ENCODE assay signal across 9 cellular contexts in the genomic region with DNA sequence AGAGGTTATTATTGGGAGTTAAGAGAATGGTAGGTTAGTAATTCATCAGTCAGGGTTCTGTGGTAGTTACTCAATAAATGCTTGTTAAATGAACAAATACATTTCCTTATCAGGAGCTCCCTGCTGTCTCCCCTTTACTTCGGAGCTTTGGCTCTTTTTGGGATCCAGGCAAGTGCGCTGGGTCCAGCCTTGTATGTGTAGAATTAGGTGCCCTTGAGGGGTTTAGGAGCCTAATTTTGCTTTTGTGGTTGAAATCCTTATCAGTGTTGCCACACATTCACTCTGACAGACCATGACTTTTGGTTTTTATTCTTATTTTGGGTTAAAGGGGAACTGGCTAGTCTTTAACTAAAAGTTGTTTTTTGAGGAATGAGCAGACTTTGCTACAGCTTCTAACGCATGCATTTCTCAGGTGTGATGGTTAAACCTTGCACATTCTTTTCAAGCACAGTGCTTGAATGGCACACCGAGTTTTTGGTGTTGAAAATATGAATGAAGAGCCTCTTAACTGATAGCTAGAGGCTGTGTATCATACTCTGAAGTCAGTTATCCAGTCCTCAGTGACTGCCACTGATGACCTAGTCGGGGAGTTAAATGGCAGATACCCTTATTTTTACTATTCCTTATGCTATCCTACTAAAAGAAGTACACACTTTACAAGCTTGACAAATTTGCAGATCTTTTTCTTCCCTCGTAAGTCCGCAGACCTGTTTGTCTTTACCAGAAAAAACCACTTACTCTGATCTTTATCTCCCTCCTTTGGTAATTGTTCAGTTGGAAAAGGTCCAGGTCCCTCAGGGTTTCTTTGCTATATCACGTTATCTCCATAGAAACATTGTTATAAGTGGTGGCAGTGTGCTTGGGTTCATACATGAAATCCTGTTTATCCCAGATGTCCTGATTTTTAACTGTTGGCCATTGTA. TPM values are rescaled to one million over a fixed set of nuclear protein-coding genes. Genes with fewer than 3 reads are reported as not detected.
DNase-seq lines count a peak whose midpoint lies in the region; ATAC-seq, FAIRE-seq and TF ChIP-seq lines count a peak whose summit lies in the region.
"Had no signal": no experiment of that assay in that cellular context is flagged by ENCODE, and none has a peak within 500 bp of the region (broad histone marks: within the 10 kb centered on the region; RNA-seq: fewer than 3 reads in every experiment).

No MANE protein-coding gene starts in this region.

- no peak for TF ChIP-seq EP300 in ovary (IDR thresholded peaks at IDR 0.05)

- no peak overlapping the region for H2AFZ ChIP-seq in mesenchymal stem cell (ENCODE audit: low read depth, low read length)

- no peak overlapping the region for H4K8ac ChIP-seq in mesenchymal stem cell (ENCODE audit: low read length)

- no peak overlapping the region for H2BK15ac ChIP-seq in mesenchymal stem cell (ENCODE audit: low read depth, poor library complexity, severe bottlenecking)

- 70% methylated on average over 8 of the region's 8 CpGs for WGBS in mesenchymal stem cell
- WGBS in ovary, 3 donors, result 82 to 89% (median 86%) methylated on average over 8 of the region's 8 CpGs

- H2AK5ac ChIP-seq in mesenchymal stem cell (ENCODE audit: low read length, severe bottlenecking), result no peak overlapping the region

- H3K27me3 ChIP-seq in mesenchymal stem cell (ENCODE audit: control insufficient read depth in 1 of 2, insufficient read depth in 1 of 2, low read length in 2 of 2) (no peaks in the 10 kb centered on the region), ovary (no peaks in the 10 kb centered on the region)
- H3K27me3 ChIP-seq: esophagus squamous epithelium had no signal

- H3K4me2 ChIP-seq in mesenchymal stem cell (ENCODE audit: low read length, poor library complexity, severe bottlenecking), result no peak overlapping the region

- H2BK12ac ChIP-seq in mesenchymal stem cell (ENCODE audit: low read length in 2 of 2), result no peak overlapping the region

- H3K36me3 ChIP-seq in mesenchymal stem cell (ENCODE audit: control insufficient read depth in 1 of 2, insufficient read depth in 2 of 2, low read depth in 1 of 2, low read length in 2 of 2), result peaks cover 9 to 74% of the 10 kb centered on the region in 2 experiments
- H3K36me3 ChIP-seq in ovary, result no peaks in the 10 kb centered on the region

- no peak for TF ChIP-seq CTCF in ovary (IDR thresholded peaks at IDR 0.05)

- no peak overlapping the region for H2BK120ac ChIP-seq in mesenchymal stem cell (ENCODE audit: low read depth, low read length)

- H3K79me1 ChIP-seq in mesenchymal stem cell (replicated peaks; ENCODE audit: low read length, poor library complexity, severe bottlenecking), result peaks cover 18% of the 10 kb centered on the region

- no peak for TF ChIP-seq POLR2A in ovary (IDR thresholded peaks at IDR 0.05)

- FAIRE-seq in RCC 7860 (lab: Jason Lieb, UNC), result no peak

- H3K18ac ChIP-seq in mesenchymal stem cell (ENCODE audit: low read depth in 1 of 2, low read length in 2 of 2), result no peak overlapping the region

- intact Hi-C loops in ovary (cut with DNase I), result loop anchor here in 1 of 4 donors (5.0 kb wide), 1 partner anchor 94 kb away; no protein-coding TSS in a partner anchor

- H3K27ac ChIP-seq in mesenchymal stem cell (ENCODE audit: low read length, poor library complexity, severe bottlenecking) (no peak overlapping the region), ovary (no peak overlapping the region)
- H3K27ac ChIP-seq: esophagus squamous epithelium had no signal

- H3K4me1 ChIP-seq in mesenchymal stem cell (ENCODE audit: control insufficient read depth, insufficient read depth, low read depth, low read length), result no peaks in the 10 kb centered on the region
- H3K4me1 ChIP-seq in ovary (ENCODE audit: insufficient read depth), result no peaks in the 10 kb centered on the region

- no peak overlapping the region for H4K91ac ChIP-seq in mesenchymal stem cell (ENCODE audit: low read length)

- H3K4me3 ChIP-seq in mesenchymal stem cell (ENCODE audit: insufficient read depth in 1 of 2, low read depth in 1 of 2, low read length in 2 of 2), result no peak overlapping the region
- H3K4me3 ChIP-seq in ovary, result no peak overlapping the region
- H3K4me3 ChIP-seq: esophagus squamous epithelium had no signal

- H3K14ac ChIP-seq in mesenchymal stem cell (ENCODE audit: low read length in 2 of 2), result no peak overlapping the region

- no peak overlapping the region for H3K23ac ChIP-seq in mesenchymal stem cell (ENCODE audit: low read length in 2 of 2)

- H3K9me3 ChIP-seq in mesenchymal stem cell (ENCODE audit: control insufficient read depth, low read length), result no peaks in the 10 kb centered on the region
- no peaks in the 10 kb centered on the region for H3K9me3 ChIP-seq in ovary
- H3K9me3 ChIP-seq: esophagus squamous epithelium had no signal

- DNase-seq in EH (ENCODE audit: low read depth), result peak; percentile 42
- DNase-seq in NCI-H1436 treated with DMSO at 0.1 percent for 48 hours (lab: John Stamatoyannopoulos, UW), result peak; percentile 69
- peak; percentile 53 for DNase-seq in SKM-1 (lab: John Stamatoyannopoulos, UW; ENCODE audit: unreplicated experiment)
- peak; percentile 69 for DNase-seq in mesenchymal stem cell
- no peak for DNase-seq in RCC 7860 (ENCODE audit: low spot score)
- DNase-seq in HuH-7 (ENCODE audit: low spot score), result no peak
- DNase-seq in ovary, result no peak
- DNase-seq: esophagus squamous epithelium had no signal

- ATAC-seq in GM21786 (IDR thresholded peaks at IDR 0.05; ENCODE audit: unreplicated experiment), result no peak

- no peak overlapping the region for H3K9ac ChIP-seq in mesenchymal stem cell (ENCODE audit: low read length)

- no peak overlapping the region for H2BK5ac ChIP-seq in mesenchymal stem cell (ENCODE audit: low read depth, low read length, poor library complexity, severe bottlenecking)

- H3K4ac ChIP-seq in mesenchymal stem cell (ENCODE audit: low read depth in 1 of 2, low read length in 2 of 2), result no peak overlapping the region

RNA-seq across cellular contexts. Expression of a gene that starts 50.7 kb away (rescaled TPM):
- polyA plus RNA-seq in mesenchymal stem cell (2013, experiment 1 of 2), result 44.2 TPM
- 42.6 TPM for polyA plus RNA-seq in mesenchymal stem cell (2013, experiment 2 of 2)
- total RNA-seq in ovary, result 100 to 1,000 TPM in 5 of 7 donors, 10 to 100 TPM in 2; 63.0 to 158 (median 104) TPM
- 10 to 100 TPM; 56.1 to 77.2 TPM for polyA plus RNA-seq in ovary

RNA-seq across cellular contexts. Expression of a gene that starts 58.0 kb away (rescaled TPM):
- 68.4 TPM for polyA plus RNA-seq in mesenchymal stem cell (2013, experiment 1 of 2)
- 65.1 TPM for polyA plus RNA-seq in mesenchymal stem cell (2013, experiment 2 of 2)
- 10 to 100 TPM; 24.8 to 41.8 (median 35.6) TPM for total RNA-seq in ovary
- 10 to 100 TPM; 20.9 to 48.4 TPM for polyA plus RNA-seq in ovary

Comparison
In these comparisons a context has a peak if more than half of its experiments do, and no peak if none do; other contexts are left out.
1. DNase-seq: peak in EH (single experiment), NCI-H1436 treated with DMSO at 0.1 percent for 48 hours (single experiment), SKM-1 (single experiment) and mesenchymal stem cell (single experiment); none in RCC 7860 (single experiment), HuH-7 (single experiment) and ovary (0 of 5).